Comparison of ENCODE assay signal across 10 cellular contexts in the genomic region with DNA sequence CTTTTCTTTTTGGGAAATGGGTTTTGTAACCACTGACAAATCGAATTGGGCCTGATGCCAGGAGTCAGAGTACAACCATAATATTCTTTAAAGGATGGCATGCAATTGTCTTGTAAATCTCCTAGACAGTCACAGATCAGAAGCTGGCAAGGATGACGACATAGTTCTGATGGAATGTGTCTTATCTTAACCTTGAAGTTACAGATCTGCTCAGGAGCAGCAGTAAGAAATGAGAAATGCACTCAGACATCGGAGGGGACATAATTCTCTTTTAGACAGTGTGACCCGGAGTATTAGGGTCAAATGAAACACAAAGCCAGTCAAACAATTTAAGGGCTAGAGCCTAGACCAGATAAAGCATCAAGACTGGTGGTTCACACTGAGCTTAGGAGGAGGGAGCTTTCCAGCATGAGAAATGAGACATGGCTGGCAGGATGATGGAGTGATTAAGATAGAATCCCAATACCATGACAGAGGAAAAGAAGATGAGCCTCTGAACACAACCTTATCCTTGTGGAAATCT. TPM values are rescaled to one million over a fixed set of nuclear protein-coding genes. Genes with fewer than 3 reads are reported as not detected.
DNase-seq lines count a peak whose midpoint lies in the region; FAIRE-seq and TF ChIP-seq lines count a peak whose summit lies in the region.
"Had no signal": no experiment of that assay in that cellular context is flagged by ENCODE, and none has a peak within 500 bp of the region (broad histone marks: within the 10 kb centered on the region; RNA-seq: fewer than 3 reads in every experiment).

No MANE protein-coding gene starts in this region.

- H3K4me1 ChIP-seq in H1 (replicated peaks in 1 of 4; ENCODE audit: control insufficient read depth in 3 of 4, insufficient read depth in 4 of 4, low read length in 3 of 4) (peaks cover 3 to 21% (median 13%) of the 10 kb centered on the region in 4 experiments), tibial artery (peaks cover 0 to 45% (median 23%) of the 10 kb centered on the region in 4 donors)

- H3K23me2 ChIP-seq in H1 (ENCODE audit: low read depth, low read length) = no peaks in the 10 kb centered on the region

- peak overlapping the region; percentile 74; the same call in 1 of the 2 replicates for H2BK5ac ChIP-seq in H1 (ENCODE audit: low read depth, low read length)

- H3K79me2 ChIP-seq in H1 (ENCODE audit: control insufficient read depth in 1 of 2, insufficient read depth in 2 of 2, low read length in 2 of 2) = peaks cover 3 to 35% of the 10 kb centered on the region in 2 experiments; a peak in 3 of 4 replicates

- H3K9me3 Mint-ChIP-seq in nephron progenitor cell = no peaks in the 10 kb centered on the region

- H2BK120ac ChIP-seq in H1 (replicated peaks; ENCODE audit: low read depth, low read length) = no peak overlapping the region

- no peak overlapping the region for H3K27ac ChIP-seq in H1 (ENCODE audit: low read depth, low read length)
- no peak overlapping the region for H3K27ac ChIP-seq in tibial artery

- peak overlapping the region in 1 of 4 experiments; percentile 13; a peak in 2 of 7 replicates for H3K9ac ChIP-seq in H1 (replicated peaks in 1 of 4; ENCODE audit: extremely low read depth in 1 of 4, low read depth in 3 of 4, low read length in 3 of 4)

- H3K4me3 Mint-ChIP-seq in nephron progenitor cell = peak overlapping the region; percentile 64

- no peak overlapping the region for H3K14ac ChIP-seq in H1 (ENCODE audit: insufficient read length)

- POLR2A ChIA-PET in H1 (lab: Charles Lee; ENCODE audit: partially characterized antibody) = interaction anchor here (0.6 to 44.8 kb wide), 11 partner anchors 9 to 1239 kb away, joined by 3 to 1006 read pairs (median 5); partner anchors contain the start of genes CBX5, HNRNPA1 and NFE2

- peaks cover 32% of the 10 kb centered on the region for H3K36me3 Mint-ChIP-seq in nephron progenitor cell (ENCODE audit: low read depth)

- TF ChIP-seq RAD21 in H1 (IDR thresholded peaks at IDR 0.05 in 1 of 2, conservative IDR thresholded peaks at IDR 0.05 in 1 of 2; ENCODE audit: low read depth in 2 of 2, low read length in 2 of 2) = no peak

- H2AK5ac ChIP-seq in H1 (ENCODE audit: low read depth, low read length) = peak overlapping the region; percentile 78; the same call in 1 of the 2 replicates

- intact Hi-C loops in tibial artery (cut with DNase I; ENCODE audit: low total_unique reads) = no loop called here

- H3K4me1 Mint-ChIP-seq in nephron progenitor cell = peaks cover 87% of the 10 kb centered on the region

- TF ChIP-seq EP300 in H1 (IDR thresholded peaks at IDR 0.05; ENCODE audit: borderline replicate concordance in 1 of 2, low read depth in 2 of 2, low read length in 2 of 2) = no peak

- in situ Hi-C loops in G401 (cut with HindIII; ENCODE audit: low sequenced_read_pairs) = no loop called here

- H3K56ac ChIP-seq in H1 (replicated peaks; ENCODE audit: insufficient read length, low read depth, low read length) = no peak overlapping the region

- no peak overlapping the region; a peak in 1 of 4 replicates for H3K4me2 ChIP-seq in H1 (ENCODE audit: insufficient read depth in 1 of 2, low read depth in 2 of 2, low read length in 2 of 2)

- no peak overlapping the region for H2AFZ ChIP-seq in H1 (ENCODE audit: low read length)

- H3K79me1 ChIP-seq in H1 (ENCODE audit: low read depth, low read length) = no peaks in the 10 kb centered on the region

- TF ChIP-seq CTCF in H1 (IDR thresholded peaks at IDR 0.05; ENCODE audit: control extremely low read depth in 1 of 3, insufficient read depth in 1 of 3, low read depth in 1 of 3, low read length in 3 of 3) = no peak
- TF ChIP-seq CTCF in nephron progenitor cell (IDR thresholded peaks at IDR 0.05) = no peak
- TF ChIP-seq CTCF in tibial artery (IDR thresholded peaks at IDR 0.05) = no peak

- H3K27me3 ChIP-seq in H1 (replicated peaks in 1 of 4; ENCODE audit: control insufficient read depth in 3 of 4, extremely low read depth in 1 of 4, insufficient read depth in 3 of 4, low read length in 3 of 4) = no peaks in the 10 kb centered on the region
- H3K27me3 ChIP-seq in tibial artery = no peaks in the 10 kb centered on the region

- no peaks in the 10 kb centered on the region for H3K9me3 ChIP-seq in H1 (ENCODE audit: insufficient read depth in 2 of 2, low read depth in 1 of 2, low read length in 1 of 2)
- H3K9me3 ChIP-seq in tibial artery = no peaks in the 10 kb centered on the region

- H3K4me3 ChIP-seq in H1 (ENCODE audit: extremely low read depth in 1 of 4, insufficient read depth in 2 of 4, low read depth in 3 of 4, low read length in 4 of 4) = no peak overlapping the region
- H3K4me3 ChIP-seq in tibial artery = no peak overlapping the region

- H3K23ac ChIP-seq in H1 (ENCODE audit: insufficient read length) = no peak overlapping the region

- no peaks in the 10 kb centered on the region for H4K20me1 ChIP-seq in H1 (replicated peaks in 1 of 2; ENCODE audit: control insufficient read depth in 1 of 2, insufficient read depth in 2 of 2, low read length in 2 of 2)

- no peak overlapping the region for H3K4ac ChIP-seq in H1 (replicated peaks; ENCODE audit: insufficient read length, low read depth, low read length)

- no peak overlapping the region for H4K5ac ChIP-seq in H1 (ENCODE audit: insufficient read length, low read depth, low read length)

- no peak for FAIRE-seq in H1 (lab: Jason Lieb, UNC)
- FAIRE-seq: GM18507 had no signal

- DNase-seq in G401 (ENCODE audit: low spot score) (peak; percentile 60), NCI-H69 (lab: John Stamatoyannopoulos, UW) (peak; percentile 62), H1 (ENCODE audit: low read depth in 1 of 2, low spot score in 2 of 2) (no peak), nephron progenitor cell (peak; percentile 8), GM19240 (ENCODE audit: insufficient read length, low spot score) (no peak), tibial artery (no peak)
- DNase-seq in effector CD8-positive, alpha-beta T cell (lab: John Stamatoyannopoulos, UW) = no peak
- no peak for DNase-seq in activated CD4-positive, alpha-beta T cell treated with anti-CD3 and anti-CD28 coated beads for 48 hours
- DNase-seq: activated CD8-positive, alpha-beta memory T cell treated with anti-CD3 and anti-CD28 coated beads, Interleukin-2, amount 50 U/mL, for 48 hours had no signal

- CTCF ChIA-PET in H1 (lab: Charles Lee; ENCODE audit: partially characterized antibody) = interaction anchor here (0.6 to 3.5 kb wide), 10 partner anchors 10 to 119 kb away, joined by 3 to 40 read pairs (median 4); no protein-coding TSS in a partner anchor

- no peak overlapping the region for H4K91ac ChIP-seq in H1 (replicated peaks; ENCODE audit: insufficient read length, low read length)

- peaks cover 0 to under 1% (median 0%) of the 10 kb centered on the region in 4 experiments; a peak in 1 of 8 replicates for H3K36me3 ChIP-seq in H1 (ENCODE audit: control insufficient read depth in 2 of 4, insufficient read depth in 4 of 4, low read length in 3 of 4)
- H3K36me3 ChIP-seq in tibial artery = peaks cover 0 to under 1% (median 0%) of the 10 kb centered on the region in 3 donors

- H3K27me3 Mint-ChIP-seq in nephron progenitor cell (ENCODE audit: low read depth, poor library complexity) = no peaks in the 10 kb centered on the region

- H2BK12ac ChIP-seq in H1 (ENCODE audit: low read depth, low read length) = peak overlapping the region; percentile 52; the same call in 1 of the 2 replicates

- WGBS in H1 (ENCODE audit: extremely low coverage in 1 of 2, insufficient coverage in 1 of 2, insufficient read length in 1 of 2, insufficient replicate concordance in 2 of 2, low coverage in 1 of 2, low lambda C conversion rate in 2 of 2, missing lambda C conversion rate in 1 of 2), 2 experiments = 73% methylated on average over 4 of the region's 4 CpGs; no CpG with 5 or more reads in 1 of the 2 experiments

- H4K8ac ChIP-seq in H1 (ENCODE audit: extremely low read depth, insufficient read depth, low read length) = no peak overlapping the region

- H2BK15ac ChIP-seq in H1 (ENCODE audit: low read length) = no peak overlapping the region

- peak overlapping the region; percentile 85 for H3K18ac ChIP-seq in H1 (ENCODE audit: extremely low read depth, low read length)

- no peak for TF ChIP-seq POLR2A in H1 (IDR thresholded peaks at IDR 0.05; ENCODE audit: control extremely low read depth in 1 of 2, low read depth in 2 of 2, low read length in 2 of 2)

- no peak overlapping the region for H2BK20ac ChIP-seq in H1 (ENCODE audit: low read length)

- peak overlapping the region; percentile 99 for H3K27ac Mint-ChIP-seq in nephron progenitor cell

RNA-seq across cellular contexts. Expression of gene CBX5, which starts 17.5 kb away (rescaled TPM):
- total RNA-seq in G401 (2014; rRNA removed; shearing (Covaris generic)) = 59.0 and 67.6 TPM in 2 replicates
- 217 and 231 TPM in 2 replicates for total RNA-seq in H1 (2021; fragmentation: NEBNext Ultra II Directional; extraction: Animal tissue kit (Norgen Biotek cat#: 25700))
- 35.4 and 62.4 TPM in 2 replicates for polyA plus RNA-seq in H1 (2011; rRNA removed)
- polyA plus RNA-seq in H1 (2011; cell fraction: cytosol; rRNA removed) = 52.0 TPM
- 21.4 TPM for polyA plus RNA-seq in H1 (2011; cell fraction: nucleus; rRNA removed)
- 44.8 to 102 TPM (median 55.1 TPM) in 4 replicates for polyA plus RNA-seq in H1 (2012, experiment 1 of 2)
- 7.4 TPM for polyA plus RNA-seq in H1 (2012, experiment 2 of 2)
- polyA plus RNA-seq in H1 (2013, experiment 1 of 2) = 74.7 TPM
- 75.0 TPM for polyA plus RNA-seq in H1 (2013, experiment 2 of 2)
- polyA minus RNA-seq in H1 (2011; rRNA and poly(A)+ RNA removed) = 216 and 244 TPM in 2 replicates
- polyA minus RNA-seq in H1 (2011; cell fraction: cytosol; rRNA and poly(A)+ RNA removed) = 117 TPM
- 68.3 TPM for polyA minus RNA-seq in H1 (2011; cell fraction: nucleus; rRNA and poly(A)+ RNA removed)

RNA-seq across cellular contexts. Expression of gene HNRNPA1, which starts 18.1 kb away (rescaled TPM):
- total RNA-seq in G401 (2014; rRNA removed; shearing (Covaris generic)) = 312 and 417 TPM in 2 replicates
- 2,738 and 2,756 TPM in 2 replicates for total RNA-seq in H1 (2021; fragmentation: NEBNext Ultra II Directional; extraction: Animal tissue kit (Norgen Biotek cat#: 25700))
- 645 and 835 TPM in 2 replicates for polyA plus RNA-seq in H1 (2011; rRNA removed)
- polyA plus RNA-seq in H1 (2011; cell fraction: cytosol; rRNA removed) = 1,857 TPM
- polyA plus RNA-seq in H1 (2011; cell fraction: nucleus; rRNA removed) = 829 TPM
- 3,527 to 3,732 TPM (median 3,691 TPM) in 4 replicates for polyA plus RNA-seq in H1 (2012, experiment 1 of 2)
- polyA plus RNA-seq in H1 (2012, experiment 2 of 2) = 538 TPM
- 2,134 TPM for polyA plus RNA-seq in H1 (2013, experiment 1 of 2)
- 2,146 TPM for polyA plus RNA-seq in H1 (2013, experiment 2 of 2)
- polyA minus RNA-seq in H1 (2011; rRNA and poly(A)+ RNA removed) = 697 and 783 TPM in 2 replicates
- 622 TPM for polyA minus RNA-seq in H1 (2011; cell fraction: cytosol; rRNA and poly(A)+ RNA removed)
- 916 TPM for polyA minus RNA-seq in H1 (2011; cell fraction: nucleus; rRNA and poly(A)+ RNA removed)

RNA-seq across cellular contexts. Expression of gene NFE2, which starts 38.4 kb away (rescaled TPM):
- total RNA-seq in G401 (2014; rRNA removed; shearing (Covaris generic)) = 13.7 and 18.5 TPM in 2 replicates
- 1.4 and 2.0 TPM in 2 replicates for total RNA-seq in H1 (2021; fragmentation: NEBNext Ultra II Directional; extraction: Animal tissue kit (Norgen Biotek cat#: 25700))
- 6.1 and 8.3 TPM in 2 replicates for polyA plus RNA-seq in H1 (2011; rRNA removed)
- 6.2 TPM for polyA plus RNA-seq in H1 (2011; cell fraction: cytosol; rRNA removed)
- polyA plus RNA-seq in H1 (2011; cell fraction: nucleus; rRNA removed) = 8.8 TPM
- polyA plus RNA-seq in H1 (2012, experiment 1 of 2) = 2.8 to 4.8 TPM (median 3.9 TPM) in 4 replicates
- 5.1 TPM for polyA plus RNA-seq in H1 (2012, experiment 2 of 2)
- polyA plus RNA-seq in H1 (2013, experiment 1 of 2) = 1.5 TPM
- 1.4 TPM for polyA plus RNA-seq in H1 (2013, experiment 2 of 2)
- 4.6 and 6.3 TPM in 2 replicates for polyA minus RNA-seq in H1 (2011; rRNA and poly(A)+ RNA removed)
- polyA minus RNA-seq in H1 (2011; cell fraction: cytosol; rRNA and poly(A)+ RNA removed) = 3.5 TPM
- 2.8 TPM for polyA minus RNA-seq in H1 (2011; cell fraction: nucleus; rRNA and poly(A)+ RNA removed)

Comparison
In these comparisons a context has a peak if more than half of its experiments do, and no peak if none do; other contexts are left out.
1. DNase-seq: peak in G401 (single experiment), NCI-H69 (single experiment) and nephron progenitor cell (single experiment); none in H1 (0 of 2), GM19240 (single experiment), tibial artery (0 of 2), effector CD8-positive, alpha-beta T cell (single experiment) and activated CD4-positive, alpha-beta T cell treated with anti-CD3 and anti-CD28 coated beads for 48 hours (single experiment).